In genomic region chr1:15757016-15757543, GRCh38 we compare ENCODE assay signal across 12 cellular contexts. TPM values are rescaled to one million over a fixed set of nuclear protein-coding genes. Genes with fewer than 3 reads are reported as not detected.
A peak's percentile ranks its signal among the peaks of the same experiment; 100 is the strongest.
DNase-seq lines count a peak whose midpoint lies in the region; ATAC-seq and TF ChIP-seq lines count a peak whose summit lies in the region.
"Had no signal": no experiment of that assay in that cellular context is flagged by ENCODE, and none has a peak within 500 bp of the region (broad histone marks: within the 10 kb centered on the region; RNA-seq: fewer than 3 reads in every experiment).

No MANE protein-coding gene starts in this region.

- no peak overlapping the region for H3K4me2 ChIP-seq in Karpas-422 (ENCODE audit: low read depth, low read length, poor library complexity, severe bottlenecking)

- H4K20me1 ChIP-seq in Karpas-422 (ENCODE audit: insufficient read depth, low read depth, low read length) = no peaks in the 10 kb centered on the region

- H3K4me1 ChIP-seq in breast epithelium (peaks cover 5 to 22% of the 10 kb centered on the region in 2 donors), mucosa of rectum (ENCODE audit: control insufficient read depth in 2 of 2, insufficient read depth in 2 of 2, low read length in 2 of 2) (peaks cover 25 to 49% of the 10 kb centered on the region in 2 donors), thoracic aorta (ENCODE audit: control insufficient read depth in 1 of 2, low read depth in 2 of 2) (peaks cover 10 to 61% of the 10 kb centered on the region in 2 donors), Karpas-422 (ENCODE audit: low read length) (no peaks in the 10 kb centered on the region)

- H3K79me2 ChIP-seq in Karpas-422 (ENCODE audit: low read length) = no peaks in the 10 kb centered on the region

- H3K27me3 ChIP-seq in breast epithelium (no peaks in the 10 kb centered on the region), mucosa of rectum (ENCODE audit: control insufficient read depth in 2 of 2, insufficient read depth in 2 of 2, low read length in 2 of 2) (peaks cover 0 to 4% of the 10 kb centered on the region in 2 donors), thoracic aorta (replicated peaks; ENCODE audit: insufficient read depth) (no peaks in the 10 kb centered on the region), Karpas-422 (ENCODE audit: low read length) (no peaks in the 10 kb centered on the region)

- H3K9me2 ChIP-seq in Karpas-422 (replicated peaks; ENCODE audit: insufficient read depth, low read length) = no peaks in the 10 kb centered on the region

- ATAC-seq in thoracic aorta (ENCODE audit: insufficient number of reproducible peaks, low FRiP score, low read depth) = no peak

- peak overlapping the region in 2 of 3 donors; percentile 86 to 96 for H3K4me3 ChIP-seq in breast epithelium
- H3K4me3 ChIP-seq in mucosa of rectum (ENCODE audit: low read length in 2 of 2) = peak overlapping the region; percentile 75 to 82
- peak overlapping the region; percentile 88 for H3K4me3 ChIP-seq in thoracic aorta
- no peak overlapping the region for H3K4me3 ChIP-seq in Karpas-422 (ENCODE audit: low read length)

- TF ChIP-seq POLR2A in breast epithelium (IDR thresholded peaks at IDR 0.05) = no peak

- DNase-seq in NCI-H510A treated with DMSO at 0.1 percent for 48 hours (lab: John Stamatoyannopoulos, UW) (peak; percentile 60), NCI-H510A (lab: John Stamatoyannopoulos, UW) (no peak), breast epithelium (ENCODE audit: low spot score in 2 of 2) (no peak), thoracic aorta (ENCODE audit: low spot score) (no peak), Karpas-422 (no peak), NCI-H146 treated with DMSO at 0.1 percent for 48 hours (lab: John Stamatoyannopoulos, UW; ENCODE audit: unreplicated experiment) (no peak), occipital lobe (lab: John Stamatoyannopoulos, UW) (no peak)
- DNase-seq: DND-41, NCI-H748 treated with DMSO at 0.1 percent for 48 hours had no signal

- H2AFZ ChIP-seq in Karpas-422 (ENCODE audit: low read length) = no peak overlapping the region

- no peaks in the 10 kb centered on the region for H3K9me3 ChIP-seq in breast epithelium
- H3K9me3 ChIP-seq in mucosa of rectum (ENCODE audit: control insufficient read depth in 2 of 2, low read length in 2 of 2) = no peaks in the 10 kb centered on the region
- H3K9me3 ChIP-seq in thoracic aorta = no peaks in the 10 kb centered on the region
- H3K9me3 ChIP-seq in Karpas-422 (ENCODE audit: low read length) = no peaks in the 10 kb centered on the region

- H3K36me3 ChIP-seq in breast epithelium (no peaks in the 10 kb centered on the region), mucosa of rectum (ENCODE audit: control insufficient read depth in 2 of 2, insufficient read depth in 2 of 2, low read length in 2 of 2) (peaks cover 0 to 4% of the 10 kb centered on the region in 2 donors), thoracic aorta (no peaks in the 10 kb centered on the region), Karpas-422 (ENCODE audit: insufficient read depth, low read length) (no peaks in the 10 kb centered on the region)

- H3K27ac ChIP-seq in breast epithelium (peak overlapping the region; percentile 80 to 93), mucosa of rectum (ENCODE audit: low read depth in 2 of 2, low read length in 2 of 2) (peak overlapping the region; percentile 89 to 91), thoracic aorta (peak overlapping the region; percentile 93 to 98), Karpas-422 (ENCODE audit: low read length) (no peak overlapping the region)

- H3K9ac ChIP-seq in mucosa of rectum (ENCODE audit: low read depth in 1 of 2, low read length in 2 of 2) = peak overlapping the region; percentile 90 to 95
- H3K9ac ChIP-seq in Karpas-422 (ENCODE audit: low read length) = no peak overlapping the region

- TF ChIP-seq CTCF in breast epithelium (IDR thresholded peaks at IDR 0.05) = no peak
- no peak for TF ChIP-seq CTCF in thoracic aorta (IDR thresholded peaks at IDR 0.05)

- intact Hi-C loops in breast epithelium (cut with DNase I; ENCODE audit: low total_unique reads) = no loop called here

RNA-seq across cellular contexts. Expression of gene FBLIM1, which starts 1.5 kb away (rescaled TPM):
- 10 to 100 TPM; 17.4 to 73.4 (median 42.6) TPM for total RNA-seq in breast epithelium
- total RNA-seq in thoracic aorta = 100 to 1,000 TPM; 731 to 997 TPM
- total RNA-seq in Karpas-422 (2014; rRNA removed; shearing (Covaris generic); ENCODE audit: low replicate concordance) = not detected in 2 replicates
- 11.4 TPM for total RNA-seq in occipital lobe

RNA-seq across cellular contexts. Expression of gene TMEM82, which starts 14.8 kb away (rescaled TPM):
- total RNA-seq in breast epithelium = not detected
- total RNA-seq in thoracic aorta = not detected
- not detected in 2 replicates for total RNA-seq in Karpas-422 (2014; rRNA removed; shearing (Covaris generic); ENCODE audit: low replicate concordance)
- not detected for total RNA-seq in occipital lobe
- total RNA-seq: A673, lung microvascular endothelial cell had no signal

RNA-seq across cellular contexts. Expression of gene SLC25A34, which starts 21.0 kb away (rescaled TPM):
- 1 to 10 TPM; 1.0 to 1.8 (median 1.3) TPM for total RNA-seq in breast epithelium
- 1 to 10 TPM; 2.4 to 7.5 TPM for total RNA-seq in thoracic aorta
- total RNA-seq in Karpas-422 (2014; rRNA removed; shearing (Covaris generic); ENCODE audit: low replicate concordance) = 0.52 and 0.83 TPM in 2 replicates
- total RNA-seq in occipital lobe = 1.2 TPM

RNA-seq across cellular contexts. Expression of gene UQCRHL, which starts 50.4 kb away (rescaled TPM):
- total RNA-seq in breast epithelium (1 to 10 TPM in 2 of 3 donors, under 1 TPM in 1; 0.66 to 1.4 (median 1.2) TPM), thoracic aorta (under 1 TPM; 0.81 to 0.99 TPM), occipital lobe (2.7 TPM)
- 5.4 and 6.4 TPM in 2 replicates for total RNA-seq in Karpas-422 (2014; rRNA removed; shearing (Covaris generic); ENCODE audit: low replicate concordance)

Comparison
In these comparisons a context has a peak if more than half of its experiments do, and no peak if none do; other contexts are left out.
1. RNA of gene FBLIM1, which starts 1.5 kb away (total RNA-seq): 731 to 997 TPM in thoracic aorta, 17.4 to 73.4 TPM in breast epithelium and 11.4 TPM in occipital lobe (single experiment); not detected in Karpas-422; every median in the first group is over 10 times any median in the second.